In the genomic region with DNA sequence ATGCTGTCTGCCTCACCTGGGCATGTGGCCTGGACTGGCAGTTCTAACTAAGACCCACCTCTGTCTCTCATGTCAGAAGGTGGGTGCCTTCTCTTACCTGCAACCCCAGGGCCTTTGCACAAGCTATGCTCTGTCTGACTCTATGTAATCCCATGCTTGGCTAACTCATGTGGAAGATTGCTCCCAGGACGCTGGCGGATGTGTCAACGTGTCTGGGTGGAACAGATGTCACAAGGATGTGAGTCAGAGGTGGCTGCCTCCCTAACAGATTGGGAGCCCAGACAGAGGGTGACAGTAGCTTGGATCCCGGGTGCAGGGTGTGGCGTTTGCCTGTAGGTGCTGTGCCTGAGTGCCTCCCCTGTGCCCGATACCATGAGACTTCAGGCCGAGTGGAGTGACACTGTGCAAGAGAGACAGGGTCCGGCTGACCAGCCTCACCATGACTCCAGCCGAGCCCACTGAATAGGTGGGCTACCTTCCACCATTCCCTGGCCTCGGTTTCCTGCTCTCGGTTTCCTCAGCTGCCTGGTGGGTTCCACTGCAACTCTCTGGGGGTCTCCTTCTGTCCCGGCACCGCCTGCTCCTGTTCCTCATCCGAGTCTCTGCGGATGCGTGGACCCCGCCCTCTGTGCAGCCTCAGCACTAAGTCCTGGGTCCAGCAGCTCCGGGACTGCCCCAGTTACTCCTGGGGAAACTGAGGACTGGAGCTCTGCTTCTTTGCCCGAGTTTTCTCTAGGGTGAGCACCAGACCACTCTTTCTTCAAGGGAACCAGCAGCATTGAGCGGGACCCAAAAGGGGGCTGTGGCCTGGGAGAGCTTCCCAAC, we compare ENCODE assay signal across 10 cellular contexts. TPM values are rescaled to one million over a fixed set of nuclear protein-coding genes. Genes with fewer than 3 reads are reported as not detected.
DNase-seq lines count a peak whose midpoint lies in the region; ATAC-seq and TF ChIP-seq lines count a peak whose summit lies in the region.
"Had no signal": no experiment of that assay in that cellular context is flagged by ENCODE, and none has a peak within 500 bp of the region (broad histone marks: within the 10 kb centered on the region; RNA-seq: fewer than 3 reads in every experiment).

No MANE protein-coding gene starts in this region.

- intact Hi-C loops in esophagus muscularis mucosa (cut with DNase I) = no loop called here

- H3K4me3 ChIP-seq in esophagus muscularis mucosa (no peak overlapping the region), osteoblast (ENCODE audit: insufficient read depth, low read length) (no peak overlapping the region)

- H3K27ac ChIP-seq in esophagus muscularis mucosa (replicated peaks in 1 of 4) (peak overlapping the region; percentile 47 to 63 (median 50)), osteoblast (ENCODE audit: low read depth, low read length) (no peak overlapping the region)

- WGBS in esophagus muscularis mucosa = 80% methylated on average over 16 of the region's 20 CpGs

- in situ Hi-C loops in Caki2 (cut with HindIII; ENCODE audit: low pct_unique_long_range_greater_than_20kb, low sequenced_read_pairs) = no loop called here

- TF ChIP-seq EP300 in esophagus muscularis mucosa (IDR thresholded peaks at IDR 0.05) = no peak

- peaks cover 94 to 95% (median 94%) of the 10 kb centered on the region in 4 donors for H3K4me1 ChIP-seq in esophagus muscularis mucosa
- H3K4me1 ChIP-seq in osteoblast (ENCODE audit: insufficient read depth, low read length) = peaks cover 21% of the 10 kb centered on the region

- H3K79me2 ChIP-seq in osteoblast (ENCODE audit: insufficient read depth, low read length) = peaks cover 74% of the 10 kb centered on the region

- ATAC-seq in GM21737 (IDR thresholded peaks at IDR 0.05; ENCODE audit: unreplicated experiment) = no peak
- ATAC-seq: activated T-cell treated with anti-CD3 and anti-CD28 coated beads, Interleukin-2, amount 50 U/mL, for 72 hours had no signal

- H4K20me1 ChIP-seq in osteoblast (ENCODE audit: insufficient read depth, low read length) = peaks cover 5% of the 10 kb centered on the region

- no peak overlapping the region for H3K4me2 ChIP-seq in osteoblast (ENCODE audit: insufficient read depth, low read length)

- H3K36me3 ChIP-seq in esophagus muscularis mucosa (no peaks in the 10 kb centered on the region), osteoblast (ENCODE audit: insufficient read depth, low read length) (no peaks in the 10 kb centered on the region)

- DNase-seq in Caki2 (ENCODE audit: low read depth) (peak; percentile 75), NCI-H2171 treated with DMSO at 0.1 percent for 48 hours (lab: John Stamatoyannopoulos, UW) (peak; percentile 72), esophagus muscularis mucosa (ENCODE audit: extremely low spot score) (no peak), osteoblast (ENCODE audit: insufficient read length, low spot score, missing footprints) (peak; percentile 76), ureter (ENCODE audit: low spot score) (no peak), germinal center (ENCODE audit: low spot score) (no peak), UCSD-AML1 (lab: John Stamatoyannopoulos, UW; ENCODE audit: unreplicated experiment) (no peak)
- DNase-seq: COR-L47 had no signal

- TF ChIP-seq POLR2A in esophagus muscularis mucosa (IDR thresholded peaks at IDR 0.05; ENCODE audit: low read depth) = no peak

- TF ChIP-seq CTCF in esophagus muscularis mucosa (IDR thresholded peaks at IDR 0.05) (no peak), osteoblast (IDR thresholded peaks at IDR 0.05; ENCODE audit: extremely low read depth, low read depth, low read length) (no peak)

- H3K9me3 ChIP-seq in esophagus muscularis mucosa (no peaks in the 10 kb centered on the region), osteoblast (ENCODE audit: low read depth, low read length) (no peaks in the 10 kb centered on the region)

- H3K27me3 ChIP-seq in esophagus muscularis mucosa (no peaks in the 10 kb centered on the region), osteoblast (ENCODE audit: insufficient read depth, low read length) (no peaks in the 10 kb centered on the region)

- H2AFZ ChIP-seq in osteoblast (ENCODE audit: low read length) = no peak overlapping the region

RNA-seq across cellular contexts. Expression of gene SH3BP2, which starts 11.0 kb away (rescaled TPM):
- 17.9 and 22.6 TPM in 2 replicates for total RNA-seq in Caki2 (2014; rRNA removed; shearing (Covaris generic); ENCODE audit: low replicate concordance)
- 10 to 100 TPM; 25.2 to 34.5 (median 31.5) TPM for total RNA-seq in esophagus muscularis mucosa
- total RNA-seq in osteoblast = 26.4 and 28.0 TPM in 2 replicates
- total RNA-seq in ureter = 109 TPM

RNA-seq across cellular contexts. Expression of gene ADD1, which starts 39.8 kb away (rescaled TPM):
- 98.4 and 132 TPM in 2 replicates for total RNA-seq in Caki2 (2014; rRNA removed; shearing (Covaris generic); ENCODE audit: low replicate concordance)
- total RNA-seq in esophagus muscularis mucosa (100 to 1,000 TPM; 253 to 402 (median 311) TPM), osteoblast (200 and 204 TPM in 2 replicates), ureter (416 TPM)

RNA-seq across cellular contexts. Expression of gene TNIP2, which starts 47.7 kb away (rescaled TPM):
- total RNA-seq in Caki2 (2014; rRNA removed; shearing (Covaris generic); ENCODE audit: low replicate concordance) = 60.8 and 73.0 TPM in 2 replicates
- total RNA-seq in esophagus muscularis mucosa (10 to 100 TPM; 56.1 to 85.5 (median 75.4) TPM), osteoblast (37.7 and 44.9 TPM in 2 replicates), ureter (41.0 TPM)

Comparison
In these comparisons a context has a peak if more than half of its experiments do, and no peak if none do; other contexts are left out.
1. DNase-seq: peak in Caki2 (single experiment), NCI-H2171 treated with DMSO at 0.1 percent for 48 hours (single experiment) and osteoblast (single experiment); none in esophagus muscularis mucosa (single experiment), ureter (single experiment), germinal center (single experiment) and UCSD-AML1 (single experiment).